Comparison of ENCODE assay signal across 27 cellular contexts in genomic region chr13:110495881-110496280, GRCh38.
"Had no signal": no experiment of that assay in that cellular context is flagged by ENCODE, and none has a peak within 500 bp of the region (broad histone marks: within the 10 kb centered on the region; RNA-seq: fewer than 3 reads in every experiment).

No MANE protein-coding gene starts in this region.

- H3K9me3 ChIP-seq: ascending aorta had no signal

- H3K4me3 ChIP-seq: ascending aorta, cardiac muscle cell had no signal

- DNase-seq: activated B cell treated with CpG ODN at 0.5 μM for 24 hours; activated CD4-positive, alpha-beta memory T cell treated with anti-CD3 and anti-CD28 coated beads for 36 hours; activated CD4-positive, alpha-beta T cell treated with anti-CD3 and anti-CD28 coated beads for 4 hours; activated CD4-positive, alpha-beta T cell treated with anti-CD3 and anti-CD28 coated beads, Interleukin-2, amount 10 ng/mL, durations not matched to agents 24 days and 14 days; activated CD4-positive, alpha-beta T cell treated with anti-CD3 and anti-CD28 coated beads, Interleukin-2, amount 50 U/mL, for 1 hour; activated CD4-positive, alpha-beta T cell treated with anti-CD3 and anti-CD28 coated beads, Interleukin-2, amount 50 U/mL, for 4 hours; activated CD4-positive, CD25-positive, alpha-beta regulatory T cell treated with anti-CD3 and anti-CD28 coated beads, Interleukin-2, amount 50 U/mL, for 72 hours; activated CD8-positive, alpha-beta memory T cell treated with anti-CD3 and anti-CD28 coated beads, Interleukin-2, amount 50 U/mL, for 4 hours; activated CD8-positive, alpha-beta T cell treated with anti-CD3 and anti-CD28 coated beads for 36 hours; activated effector memory CD4-positive, alpha-beta T cell treated with Interleukin-2 at 50 U/mL for 16 hours; activated gamma-delta T cell; activated naive CD4-positive, alpha-beta T cell treated with anti-CD3 and anti-CD28 coated beads, Interleukin-2, amount 10 ng/mL, durations not matched to agents 7 days and 5 days; activated naive CD4-positive, alpha-beta T cell treated with Interleukin-2 at 50 U/mL for 16 hours; activated naive CD8-positive, alpha-beta T cell treated with anti-CD3 and anti-CD28 coated beads, Interleukin-2, amount 10 ng/mL, durations not matched to agents 7 days and 5 days; activated naive CD8-positive, alpha-beta T cell treated with anti-CD3 and anti-CD28 coated beads, Interleukin-2, amount 50 U/mL, for 24 hours; activated T-cell treated with anti-CD3 and anti-CD28 coated beads, Interleukin-2, amount 50 U/mL, for 24 hours; activated T-cell treated with anti-CD3 and anti-CD28 coated beads, Interleukin-2, amount 50 U/mL, for 48 hours; amygdala; anterior cingulate cortex; caudate nucleus; cerebellar nuclear complex; T-helper 1 cell; T-helper 2 cell; T-helper 9 cell had no signal

- H3K4me1 ChIP-seq: ascending aorta had no signal

- H3K27me3 ChIP-seq: ascending aorta, cardiac muscle cell had no signal

- ATAC-seq: activated CD8-positive, alpha-beta T cell treated with anti-CD3 and anti-CD28 coated beads for 36 hours; activated naive CD8-positive, alpha-beta T cell treated with anti-CD3 and anti-CD28 coated beads, Interleukin-2, amount 50 U/mL, for 24 hours had no signal

- H3K27ac ChIP-seq: cardiac muscle cell, VCaP had no signal
